ENCODE assay signal across 13 cellular contexts in the genomic region with DNA sequence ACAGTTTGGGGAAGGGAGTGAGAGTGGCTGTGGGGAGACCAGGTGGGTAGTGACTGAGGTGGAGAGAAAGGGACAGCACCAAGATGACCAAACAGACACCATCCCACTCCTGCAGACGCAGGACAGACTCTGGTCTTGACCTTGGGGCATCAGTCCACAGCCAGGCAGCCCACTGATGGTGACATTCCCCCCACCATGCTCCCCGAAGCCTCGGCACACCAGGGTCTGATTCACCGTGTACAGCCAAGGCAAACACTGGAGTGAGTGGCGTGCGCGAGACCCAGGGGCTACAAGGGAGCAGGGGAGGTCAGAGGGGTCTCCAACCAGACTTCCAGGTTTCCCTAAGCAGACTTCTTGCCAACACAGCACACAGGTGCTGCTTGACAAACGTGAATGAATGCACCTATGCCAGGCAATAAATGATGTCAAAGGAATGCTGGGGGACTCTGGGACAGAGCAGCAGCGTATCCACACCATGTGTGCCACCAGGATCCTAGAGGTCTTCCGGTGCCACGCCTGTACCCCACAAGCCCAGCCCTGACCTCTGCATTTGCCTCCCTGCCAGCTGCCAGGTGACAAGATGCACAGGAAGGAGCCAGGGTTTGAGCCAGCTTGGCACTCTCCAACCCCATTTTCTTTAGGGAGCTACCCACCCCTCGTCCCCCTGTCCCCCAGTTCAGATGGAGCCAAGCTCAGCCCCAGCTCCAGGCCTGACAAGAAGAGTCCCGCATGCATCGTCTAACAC. TPM values are rescaled to one million over a fixed set of nuclear protein-coding genes. Genes with fewer than 3 reads are reported as not detected.
DNase-seq lines count a peak whose midpoint lies in the region; ATAC-seq and TF ChIP-seq lines count a peak whose summit lies in the region.
"Had no signal": no experiment of that assay in that cellular context is flagged by ENCODE, and none has a peak within 500 bp of the region (broad histone marks: within the 10 kb centered on the region; RNA-seq: fewer than 3 reads in every experiment).

No MANE protein-coding gene starts in this region.

- H3K4me3 Mint-ChIP-seq in activated naive CD4-positive, alpha-beta T cell treated with anti-CD3 and anti-CD28 coated beads, Interleukin-2, amount 50 U/mL, for 24 hours = no peak overlapping the region
- no peak overlapping the region for H3K4me3 Mint-ChIP-seq in activated naive CD8-positive, alpha-beta T cell
- H3K4me3 Mint-ChIP-seq: GM23338 had no signal

- H3K9me3 Mint-ChIP-seq in activated naive CD4-positive, alpha-beta T cell treated with anti-CD3 and anti-CD28 coated beads, Interleukin-2, amount 50 U/mL, for 24 hours = no peaks in the 10 kb centered on the region
- H3K9me3 Mint-ChIP-seq in activated naive CD8-positive, alpha-beta T cell (ENCODE audit: low read depth) = no peaks in the 10 kb centered on the region
- H3K9me3 Mint-ChIP-seq: GM23338 had no signal

- DNase-seq in activated naive CD4-positive, alpha-beta T cell treated with Interleukin-2 at 50 U/mL for 16 hours = no peak
- DNase-seq in lower lobe of right lung (no peak), brain microvascular endothelial cell (no peak), NCI-H774 (lab: John Stamatoyannopoulos, UW) (no peak), GM10266 (ENCODE audit: extremely low spot score) (no peak)
- DNase-seq: activated CD8-positive, alpha-beta memory T cell treated with anti-CD3 and anti-CD28 coated beads, Interleukin-2, amount 50 U/mL, for 4 hours; erythroblast; OCI-M1 had no signal

- H3K27me3 ChIP-seq in lower lobe of right lung (ENCODE audit: low read depth) (no peaks in the 10 kb centered on the region), brain microvascular endothelial cell (replicated peaks) (no peaks in the 10 kb centered on the region)
- H3K27me3 ChIP-seq: vagina had no signal

- H3K27ac Mint-ChIP-seq in activated naive CD4-positive, alpha-beta T cell treated with anti-CD3 and anti-CD28 coated beads, Interleukin-2, amount 50 U/mL, for 24 hours = peak overlapping the region; percentile 62
- peak overlapping the region; percentile 77 for H3K27ac Mint-ChIP-seq in activated naive CD8-positive, alpha-beta T cell
- H3K27ac Mint-ChIP-seq: GM23338 had no signal

- peaks cover 91% of the 10 kb centered on the region for H3K4me1 ChIP-seq in lower lobe of right lung

- no peak for TF ChIP-seq CTCF in lower lobe of right lung (IDR thresholded peaks at IDR 0.05)
- no peak for TF ChIP-seq CTCF in brain microvascular endothelial cell (IDR thresholded peaks at IDR 0.05; ENCODE audit: low read depth, low read length, missing control alignments)
- no peak for TF ChIP-seq CTCF in GM10266 (IDR thresholded peaks at IDR 0.05; ENCODE audit: control insufficient read depth, insufficient read depth, low read depth, missing control alignments)

- peaks cover 3% of the 10 kb centered on the region for H3K36me3 Mint-ChIP-seq in activated naive CD4-positive, alpha-beta T cell treated with anti-CD3 and anti-CD28 coated beads, Interleukin-2, amount 50 U/mL, for 24 hours
- no peaks in the 10 kb centered on the region for H3K36me3 Mint-ChIP-seq in activated naive CD8-positive, alpha-beta T cell

- peaks cover 89% of the 10 kb centered on the region for H3K4me1 Mint-ChIP-seq in activated naive CD4-positive, alpha-beta T cell treated with anti-CD3 and anti-CD28 coated beads, Interleukin-2, amount 50 U/mL, for 24 hours
- peaks cover 94% of the 10 kb centered on the region for H3K4me1 Mint-ChIP-seq in activated naive CD8-positive, alpha-beta T cell (ENCODE audit: low read depth)

- in situ Hi-C loops in brain microvascular endothelial cell (cut with HindIII; ENCODE audit: low pct_ligation_motif_present, low sequenced_read_pairs) = no loop called here

- no peak for ATAC-seq in lower lobe of right lung
- ATAC-seq: GM23338 had no signal

- H3K36me3 ChIP-seq in lower lobe of right lung (no peaks in the 10 kb centered on the region), brain microvascular endothelial cell (replicated peaks) (no peaks in the 10 kb centered on the region)
- H3K36me3 ChIP-seq: vagina had no signal

- H3K4me3 ChIP-seq in lower lobe of right lung = no peak overlapping the region
- H3K4me3 ChIP-seq in brain microvascular endothelial cell (ENCODE audit: low read depth, low read length) = no peak overlapping the region
- H3K4me3 ChIP-seq: GM23338, vagina had no signal

- no peaks in the 10 kb centered on the region for H3K9me3 ChIP-seq in lower lobe of right lung
- H3K9me3 ChIP-seq: vagina had no signal

- no peaks in the 10 kb centered on the region for H3K27me3 Mint-ChIP-seq in activated naive CD4-positive, alpha-beta T cell treated with anti-CD3 and anti-CD28 coated beads, Interleukin-2, amount 50 U/mL, for 24 hours
- no peaks in the 10 kb centered on the region for H3K27me3 Mint-ChIP-seq in activated naive CD8-positive, alpha-beta T cell

- H3K27ac ChIP-seq in lower lobe of right lung (peak overlapping the region; percentile 87), temporal lobe (ENCODE audit: low read depth, low read length) (peak overlapping the region; percentile 83), brain microvascular endothelial cell (no peak overlapping the region)

- intact Hi-C loops in lower lobe of right lung (cut with DNase I) = no loop called here

RNA-seq across cellular contexts. Expression of gene RANBP3, which starts 18.5 kb away (rescaled TPM):
- total RNA-seq in lower lobe of right lung (70.8 TPM), temporal lobe (31.0 TPM)

RNA-seq across cellular contexts. Expression of gene CAPS, which starts 45.4 kb away (rescaled TPM):
- total RNA-seq in lower lobe of right lung (76.7 TPM), temporal lobe (5.7 TPM)

RNA-seq across cellular contexts. Expression of gene VMAC, which starts 54.8 kb away (rescaled TPM):
- total RNA-seq in lower lobe of right lung (8.1 TPM), temporal lobe (3.0 TPM)

RNA-seq across cellular contexts. Expression of gene NDUFA11, which starts 55.8 kb away (rescaled TPM):
- 150 TPM for total RNA-seq in lower lobe of right lung
- total RNA-seq in temporal lobe = 66.1 TPM

Comparison
In these comparisons a context has a peak if more than half of its experiments do, and no peak if none do; other contexts are left out.
1. RNA of gene CAPS, which starts 45.4 kb away (total RNA-seq): 76.7 TPM in lower lobe of right lung (single experiment); 5.7 TPM in temporal lobe (single experiment); every median in the first group is over 10 times any median in the second.